29 cellular contexts compared by ENCODE assay signal in genomic region chr12:26102954-26103353, GRCh38. TPM values are rescaled to one million over a fixed set of nuclear protein-coding genes. Genes with fewer than 3 reads are reported as not detected.
"Had no signal": no experiment of that assay in that cellular context is flagged by ENCODE, and none has a peak within 500 bp of the region (broad histone marks: within the 10 kb centered on the region; RNA-seq: fewer than 3 reads in every experiment).

No MANE protein-coding gene starts in this region.

- H3K36me3 ChIP-seq: Peyer's patch, SJSA1 had no signal

- DNase-seq: activated B cell treated with CpG ODN at 0.5 μM for 24 hours; activated CD4-positive, alpha-beta memory T cell treated with anti-CD3 and anti-CD28 coated beads for 36 hours; activated CD4-positive, alpha-beta T cell treated with anti-CD3 and anti-CD28 coated beads for 1 hour; activated CD4-positive, alpha-beta T cell treated with anti-CD3 and anti-CD28 coated beads, Interleukin-2, amount 10 ng/mL, durations not matched to agents 7 days and 5 days; activated CD8-positive, alpha-beta memory T cell treated with anti-CD3 and anti-CD28 coated beads for 24 hours; activated gamma-delta T cell; activated naive CD4-positive, alpha-beta T cell treated with anti-CD3 and anti-CD28 coated beads for 36 hours; activated naive CD8-positive, alpha-beta T cell treated with anti-CD3 and anti-CD28 coated beads for 36 hours; activated T-cell treated with anti-CD3 and anti-CD28 coated beads for 4 hours; activated T-cell treated with anti-CD3 and anti-CD28 coated beads, Interleukin-2, amount 50 U/mL, for 48 hours; caudate nucleus; KG1; NCI-H1048; NCI-H146; NCI-H187 treated with DMSO at 0.1 percent for 48 hours; NCI-H2171; NCI-H2227 treated with DMSO at 0.1 percent for 48 hours; NCI-H446 treated with DMSO at 0.1 percent for 48 hours; NCI-H524 treated with DMSO at 0.1 percent for 48 hours; NCI-H748 treated with DMSO at 0.1 percent for 48 hours; OCI-M1; Peyer's patch; SHP77; SW 1271 had no signal

- H3K4me3 ChIP-seq: Peyer's patch, SJSA1 had no signal

- H3K4me1 ChIP-seq: SJSA1 had no signal

- H3K27me3 ChIP-seq: Peyer's patch, SJSA1 had no signal

- ATAC-seq: activated T-helper 17 cell treated with anti-CD3 and anti-CD28 coated beads, Interleukin-2, amount 50 U/mL, for 72 hours; SK-N-SH treated with all-trans-retinoic acid at 6 μM for 48 hours had no signal

- H3K9me3 ChIP-seq: Peyer's patch, SJSA1 had no signal

- H3K27ac ChIP-seq: Peyer's patch, RWPE1, SJSA1 had no signal

RNA-seq across cellular contexts. Expression of gene BHLHE41, which starts 21.9 kb away (rescaled TPM):
- total RNA-seq: activated CD4-positive, alpha-beta memory T cell treated with anti-CD3 and anti-CD28 coated beads for 36 hours; activated CD4-positive, alpha-beta T cell treated with anti-CD3 and anti-CD28 coated beads, Interleukin-2, amount 10 ng/mL, durations not matched to agents 7 days and 5 days; activated naive CD4-positive, alpha-beta T cell treated with anti-CD3 and anti-CD28 coated beads for 36 hours; activated naive CD8-positive, alpha-beta T cell treated with anti-CD3 and anti-CD28 coated beads for 36 hours; activated T-helper 17 cell treated with anti-CD3 and anti-CD28 coated beads, Interleukin-2, amount 50 U/mL, for 72 hours; T-helper 1 cell treated with Interleukin-12 subunit alpha and Interleukin-12 subunit beta and Interleukin-4 antibody, amounts not matched to agents 30 ng/mL and 1 ng/mL, for 36 hours had no signal
